Comparison of ENCODE assay signal across 9 cellular contexts in genomic region chr4:155403886-155404285, GRCh38. TPM values are rescaled to one million over a fixed set of nuclear protein-coding genes. Genes with fewer than 3 reads are reported as not detected.
DNase-seq lines count a peak whose midpoint lies in the region; ATAC-seq, FAIRE-seq and TF ChIP-seq lines count a peak whose summit lies in the region.
"Had no signal": no experiment of that assay in that cellular context is flagged by ENCODE, and none has a peak within 500 bp of the region (broad histone marks: within the 10 kb centered on the region; RNA-seq: fewer than 3 reads in every experiment).

No MANE protein-coding gene starts in this region.

- H3K9me3 Mint-ChIP-seq in H9 (no peaks in the 10 kb centered on the region; a peak in 1 of 5 replicates), glutamatergic neuron (ENCODE audit: unreplicated experiment) (no peaks in the 10 kb centered on the region)
- H3K9me3 Mint-ChIP-seq: stimulated activated memory B cell treated with anti-CD40 and anti-IgM and Interleukin-4, amounts not matched to agents 10 μg/mL and 1 μg/mL and 100 μg/mL, for 72 hours had no signal

- H3K36me3 ChIP-seq in prostate gland = no peaks in the 10 kb centered on the region

- H3K4me3 Mint-ChIP-seq in H9 = no peak overlapping the region
- no peak overlapping the region for H3K4me3 Mint-ChIP-seq in glutamatergic neuron (ENCODE audit: unreplicated experiment)
- H3K4me3 Mint-ChIP-seq: stimulated activated memory B cell treated with anti-CD40 and anti-IgM and Interleukin-4, amounts not matched to agents 10 μg/mL and 1 μg/mL and 100 μg/mL, for 72 hours had no signal

- H2BK12ac ChIP-seq in H9 (ENCODE audit: insufficient read length, low read depth, low read length) = no peak overlapping the region

- no peaks in the 10 kb centered on the region for H3K79me2 ChIP-seq in H9 (ENCODE audit: insufficient read depth, low read length)

- H4K5ac ChIP-seq in H9 (ENCODE audit: insufficient read length, low read depth, low read length) = no peak overlapping the region

- H3K36me3 Mint-ChIP-seq in H9 (ENCODE audit: insufficient read depth in 1 of 3, low read depth in 3 of 3) (no peaks in the 10 kb centered on the region), glutamatergic neuron (ENCODE audit: unreplicated experiment) (no peaks in the 10 kb centered on the region)
- H3K36me3 Mint-ChIP-seq: stimulated activated memory B cell treated with anti-CD40 and anti-IgM and Interleukin-4, amounts not matched to agents 10 μg/mL and 1 μg/mL and 100 μg/mL, for 72 hours had no signal

- H4K20me1 ChIP-seq in H9 (ENCODE audit: control insufficient read depth, insufficient read depth, insufficient read length) = no peaks in the 10 kb centered on the region

- FAIRE-seq in endometrium (lab: Jason Lieb, UNC) = peak; percentile 81

- WGBS in H9 (ENCODE audit: extremely low coverage, insufficient read length, low lambda C conversion rate) = no CpG with 5 or more reads among the region's 4 CpGs
- 8% methylated on average over 4 of the region's 4 CpGs for WGBS in prostate gland

- H3K9ac ChIP-seq in H9 (ENCODE audit: extremely low read depth, insufficient read length, low read length) = no peak overlapping the region

- H3K4me1 Mint-ChIP-seq in H9 = no peaks in the 10 kb centered on the region
- no peaks in the 10 kb centered on the region for H3K4me1 Mint-ChIP-seq in glutamatergic neuron (ENCODE audit: low read depth, unreplicated experiment)
- H3K4me1 Mint-ChIP-seq: stimulated activated memory B cell treated with anti-CD40 and anti-IgM and Interleukin-4, amounts not matched to agents 10 μg/mL and 1 μg/mL and 100 μg/mL, for 72 hours had no signal

- no peak overlapping the region for H3K4me2 ChIP-seq in H9 (ENCODE audit: insufficient read depth, insufficient read length, low read length)

- no peak overlapping the region for H2BK120ac ChIP-seq in H9 (ENCODE audit: low read depth, low read length, poor library complexity, severe bottlenecking)

- H3K27me3 ChIP-seq in H9 (ENCODE audit: insufficient read depth, low read length) = no peaks in the 10 kb centered on the region
- H3K27me3 ChIP-seq in prostate gland (replicated peaks; ENCODE audit: insufficient read depth) = no peaks in the 10 kb centered on the region

- H3K4ac ChIP-seq in H9 (ENCODE audit: low read depth, low read length) = no peak overlapping the region

- H3K79me1 ChIP-seq in H9 (ENCODE audit: insufficient read depth, low read depth, low read length, poor library complexity, severe bottlenecking) = no peaks in the 10 kb centered on the region

- no peak overlapping the region for H3K23ac ChIP-seq in H9 (ENCODE audit: insufficient read length, low read depth, low read length)

- H3K9me3 ChIP-seq in H9 (ENCODE audit: control insufficient read depth, low read depth, low read length) (no peaks in the 10 kb centered on the region), prostate gland (no peaks in the 10 kb centered on the region)

- H2BK20ac ChIP-seq in H9 (ENCODE audit: low read depth, low read length, poor library complexity, severe bottlenecking) = no peak overlapping the region

- DNase-seq in H9 (no peak), NCI-H526 treated with DMSO at 0.1 percent for 48 hours (lab: John Stamatoyannopoulos, UW) (peak; percentile 31), prostate gland (ENCODE audit: low spot score) (no peak), glutamatergic neuron (no peak), left lobe of liver (ENCODE audit: low spot score) (no peak), GOT3 (lab: John Stamatoyannopoulos, UW) (no peak)

- intact Hi-C loops in prostate gland (cut with DNase I) = loop anchor here (2.0 to 10.0 kb wide), 2 partner anchors 381 to 551 kb away; no protein-coding TSS in a partner anchor

- H3K23me2 ChIP-seq in H9 (ENCODE audit: insufficient read length, low read depth, low read length, poor library complexity, severe bottlenecking) = no peaks in the 10 kb centered on the region

- H3K27me3 Mint-ChIP-seq in H9 (ENCODE audit: low read depth) (peaks cover 47% of the 10 kb centered on the region), glutamatergic neuron (ENCODE audit: unreplicated experiment) (no peaks in the 10 kb centered on the region)

- H3K27ac Mint-ChIP-seq in H9 = no peak overlapping the region
- no peak overlapping the region for H3K27ac Mint-ChIP-seq in glutamatergic neuron (ENCODE audit: unreplicated experiment)
- H3K27ac Mint-ChIP-seq: stimulated activated memory B cell treated with anti-CD40 and anti-IgM and Interleukin-4, amounts not matched to agents 10 μg/mL and 1 μg/mL and 100 μg/mL, for 72 hours had no signal

- H4K91ac ChIP-seq in H9 (ENCODE audit: insufficient read length, low read depth, low read length) = no peak overlapping the region

- no peak overlapping the region for H3K56ac ChIP-seq in H9 (ENCODE audit: insufficient read length, low read depth, low read length)

- H2AFZ ChIP-seq in H9 (ENCODE audit: low read length) = no peak overlapping the region

- no peak overlapping the region for H2AK5ac ChIP-seq in H9 (ENCODE audit: insufficient read length, low read length)

- H2BK15ac ChIP-seq in H9 (ENCODE audit: low read depth, low read length) = no peak overlapping the region

- no peak overlapping the region for H2BK5ac ChIP-seq in H9 (ENCODE audit: insufficient read length, low read length)

- H3K27ac ChIP-seq in H9 (ENCODE audit: insufficient read length, low read depth, low read length) (no peak overlapping the region), prostate gland (no peak overlapping the region)

- no peak overlapping the region for H4K8ac ChIP-seq in H9 (replicated peaks; ENCODE audit: insufficient read length, low read depth, low read length)

- H3K4me3 ChIP-seq in prostate gland = no peak overlapping the region

- no peak for TF ChIP-seq POLR2A in prostate gland (IDR thresholded peaks at IDR 0.05)

- H3K14ac ChIP-seq in H9 (ENCODE audit: insufficient read depth, low read length) = no peak overlapping the region

- TF ChIP-seq CTCF in H9 (conservative IDR thresholded peaks at IDR 0.05) (peak; percentile 52; the same call in 2 of the 3 replicates), prostate gland (IDR thresholded peaks at IDR 0.05) (peak in 3 of 4 experiments; percentile 27 to 74 (median 52)), glutamatergic neuron (IDR thresholded peaks at IDR 0.05; ENCODE audit: partially characterized antibody, unreplicated experiment) (no peak)

- ATAC-seq in left lobe of liver (no peak), GM21447 (IDR thresholded peaks at IDR 0.05; ENCODE audit: unreplicated experiment) (no peak)
- ATAC-seq: stimulated activated memory B cell treated with anti-CD40 and anti-IgM and Interleukin-4, amounts not matched to agents 10 μg/mL and 1 μg/mL and 100 μg/mL, for 72 hours had no signal

- no peak overlapping the region for H3K18ac ChIP-seq in H9 (ENCODE audit: insufficient read length, low read depth, low read length)

- no peak overlapping the region for H3T11ph ChIP-seq in H9 (ENCODE audit: low read length)

- H3K4me1 ChIP-seq in H9 (ENCODE audit: insufficient read depth, low read length) (no peaks in the 10 kb centered on the region), prostate gland (replicated peaks) (peaks cover 4% of the 10 kb centered on the region)

RNA-seq across cellular contexts. Expression of gene MAP9, which starts 27.1 kb away (rescaled TPM):
- total RNA-seq in H9 (2021) (15.4 and 16.0 TPM in 2 replicates), prostate gland (10 to 100 TPM; 15.8 to 17.9 TPM), glutamatergic neuron (ENCODE audit: unreplicated experiment) (8.1 TPM), left lobe of liver (0.25 TPM)
